22 cellular contexts compared by ENCODE assay signal in genomic region chr2:169461143-169461542, GRCh38. TPM values are rescaled to one million over a fixed set of nuclear protein-coding genes. Genes with fewer than 3 reads are reported as not detected.
"Had no signal": no experiment of that assay in that cellular context is flagged by ENCODE, and none has a peak within 500 bp of the region (broad histone marks: within the 10 kb centered on the region; RNA-seq: fewer than 3 reads in every experiment).

No MANE protein-coding gene starts in this region.

- ATAC-seq: gastroesophageal sphincter; pancreas; right cardiac atrium; stimulated activated memory B cell treated with anti-CD40 and anti-IgM and Interleukin-4, amounts not matched to agents 10 μg/mL and 1 μg/mL and 100 μg/mL, for 72 hours; stimulated activated naive CD8-positive, alpha-beta T cell treated with anti-CD3 and anti-CD28 coated beads, Interleukin-15, amount 100 ng/mL, for 72 hours; upper lobe of right lung had no signal

- H3K4me1 ChIP-seq: left ventricle myocardium inferior, pancreas, testis, upper lobe of right lung had no signal

- H3K9me3 ChIP-seq: esophagus muscularis mucosa, gastroesophageal sphincter, left ventricle myocardium inferior, pancreas, testis, tibial nerve, upper lobe of right lung, vagina had no signal

- H3K27me3 ChIP-seq: esophagus muscularis mucosa, gastroesophageal sphincter, pancreas, testis, tibial nerve, upper lobe of right lung, vagina had no signal

- H3K4me3 ChIP-seq: esophagus muscularis mucosa, gastroesophageal sphincter, left ventricle myocardium inferior, pancreas, testis, tibial nerve, upper lobe of right lung, vagina had no signal

- H3K27ac ChIP-seq: epithelial cell of prostate, esophagus muscularis mucosa, gastroesophageal sphincter, left ventricle myocardium inferior, pancreas, testis, tibial nerve, upper lobe of right lung, vagina had no signal

- DNase-seq: effector memory CD4-positive, alpha-beta T cell; foreskin fibroblast; glutamatergic neuron; immature natural killer cell; left ventricle myocardium inferior; mesendoderm; naive B cell; occipital lobe; pancreas; right cardiac atrium; stimulated activated CD4-positive, alpha-beta T cell treated with anti-CD3 and anti-CD28 coated beads, Interleukin-4, amount 100 ng/mL, for 1 hour; stimulated activated naive CD8-positive, alpha-beta T cell treated with anti-CD3 and anti-CD28 coated beads, Interleukin-15, amount 100 ng/mL, for 72 hours; testis; upper lobe of right lung had no signal

- H3K36me3 ChIP-seq: esophagus muscularis mucosa, gastroesophageal sphincter, left ventricle myocardium inferior, pancreas, tibial nerve, upper lobe of right lung, vagina had no signal

- FAIRE-seq: endometrium, keratinocyte, pancreas had no signal

RNA-seq across cellular contexts. Expression of gene KLHL41, which starts 48.4 kb away (rescaled TPM):
- polyA plus RNA-seq: immature natural killer cell had no signal
